13 cellular contexts compared by ENCODE assay signal in genomic region chr5:27038476-27038875, GRCh38. TPM values are rescaled to one million over a fixed set of nuclear protein-coding genes. Genes with fewer than 3 reads are reported as not detected.
A peak's percentile ranks its signal among the peaks of the same experiment; 100 is the strongest.
DNase-seq lines count a peak whose midpoint lies in the region; ATAC-seq and TF ChIP-seq lines count a peak whose summit lies in the region.
"Had no signal": no experiment of that assay in that cellular context is flagged by ENCODE, and none has a peak within 500 bp of the region (broad histone marks: within the 10 kb centered on the region; RNA-seq: fewer than 3 reads in every experiment).

Gene CDH9 (minus strand): TSS chr5:27038586. CDS start chr5:26988333, 50,253 bp downstream.

- H4K20me1 ChIP-seq in smooth muscle cell (ENCODE audit: low read depth), result no peaks in the 10 kb centered on the region

- DNase-seq in NCI-H446 treated with DMSO at 0.1 percent for 48 hours (lab: John Stamatoyannopoulos, UW) (peak; percentile 18), choroid plexus epithelial cell (ENCODE audit: low read depth) (peak; percentile 29), left kidney (ENCODE audit: low read depth, low spot score) (peak; percentile 25), smooth muscle cell (lab: John Stamatoyannopoulos, UW; ENCODE audit: unreplicated experiment) (no peak), Calu3 (no peak)
- DNase-seq in stimulated activated CD8-positive, alpha-beta memory T cell treated with anti-CD3 and anti-CD28 coated beads, Interleukin-4, amount 100 ng/mL, for 48 hours, result no peak
- DNase-seq: activated CD4-positive, alpha-beta T cell treated with anti-CD3 and anti-CD28 coated beads, Interleukin-2, amount 10 ng/mL, durations not matched to agents 24 days and 14 days; CD4-positive, alpha-beta T cell; NCI-H2227 treated with DMSO at 0.1 percent for 48 hours; T-helper 1 cell had no signal

- peaks cover 9% of the 10 kb centered on the region for H3K27me3 ChIP-seq in smooth muscle cell (ENCODE audit: low read depth)

- no peaks in the 10 kb centered on the region for H3K9me3 ChIP-seq in smooth muscle cell (replicated peaks; ENCODE audit: low read depth)

- no peak within 1 kb of the TSS for H3K27ac ChIP-seq in smooth muscle cell (ENCODE audit: low read depth)

- H3K4me3 Mint-ChIP-seq in Calu3 (ENCODE audit: low read depth, unreplicated experiment), result no peak within 1 kb of the TSS
- H3K4me3 Mint-ChIP-seq: activated CD4-positive, alpha-beta T cell treated with anti-CD3 and anti-CD28 coated beads, Interleukin-2, amount 10 ng/mL, durations not matched to agents 24 days and 14 days; CD4-positive, alpha-beta T cell had no signal

- BruUV-seq in Calu3 (replicated peaks; lab: Mats Ljungman, UMichigan), result no TSS peak

- no peak within 1 kb of the TSS for H3K9ac ChIP-seq in smooth muscle cell (ENCODE audit: low read depth)

- peaks cover 34% of the 10 kb centered on the region for H3K4me1 ChIP-seq in smooth muscle cell (ENCODE audit: low read depth)

- H3K36me3 Mint-ChIP-seq in Calu3 (ENCODE audit: insufficient read depth, unreplicated experiment), result no peaks in the 10 kb centered on the region

- peaks cover 2% of the 10 kb centered on the region for H3K9me3 Mint-ChIP-seq in Calu3 (ENCODE audit: low read depth, unreplicated experiment)
- H3K9me3 Mint-ChIP-seq: activated CD4-positive, alpha-beta T cell treated with anti-CD3 and anti-CD28 coated beads, Interleukin-2, amount 10 ng/mL, durations not matched to agents 24 days and 14 days had no signal

- TF ChIP-seq CTCF in choroid plexus epithelial cell (conservative IDR thresholded peaks at IDR 0.05; ENCODE audit: low read depth, low read length) (peak; percentile 35), smooth muscle cell (IDR thresholded peaks at IDR 0.05; ENCODE audit: borderline replicate concordance, insufficient read depth, poor library complexity, severe bottlenecking) (no peak), Calu3 (IDR thresholded peaks at IDR 0.05; ENCODE audit: unreplicated experiment) (no peak)

- peak within 1 kb of the TSS; percentile 28 for H3K4me3 ChIP-seq in choroid plexus epithelial cell (ENCODE audit: low read depth, low read length)
- peak within 1 kb of the TSS; percentile 33 for H3K4me3 ChIP-seq in smooth muscle cell

- CTCF ChIA-PET in Calu3 (lab: Charles Lee), result no interaction called here

- H3K27ac Mint-ChIP-seq in Calu3 (ENCODE audit: unreplicated experiment), result no peak within 1 kb of the TSS
- H3K27ac Mint-ChIP-seq: activated CD4-positive, alpha-beta T cell treated with anti-CD3 and anti-CD28 coated beads, Interleukin-2, amount 10 ng/mL, durations not matched to agents 24 days and 14 days; CD4-positive, alpha-beta T cell had no signal

- H2AFZ ChIP-seq in smooth muscle cell (ENCODE audit: low read depth), result peak within 1 kb of the TSS; percentile 95

- H3K4me2 ChIP-seq in smooth muscle cell, result peak within 1 kb of the TSS; percentile 84

- H3K36me3 ChIP-seq in smooth muscle cell (ENCODE audit: low read depth), result no peaks in the 10 kb centered on the region

- ATAC-seq in GM18511 (IDR thresholded peaks at IDR 0.05; ENCODE audit: unreplicated experiment), result no peak
- ATAC-seq: sciatic nerve had no signal

- WGBS in smooth muscle cell (ENCODE audit: low lambda C conversion rate), result 12% methylated on average over 12 of the region's 12 CpGs

- no peaks in the 10 kb centered on the region for H3K79me2 ChIP-seq in smooth muscle cell (ENCODE audit: low read depth)

- intact Hi-C loops in Calu3 (cut with micrococcal nuclease; ENCODE audit: unreplicated experiment), result no loop called here

- no peaks in the 10 kb centered on the region for H3K4me1 Mint-ChIP-seq in Calu3 (ENCODE audit: low read depth, unreplicated experiment)
- H3K4me1 Mint-ChIP-seq: activated CD4-positive, alpha-beta T cell treated with anti-CD3 and anti-CD28 coated beads, Interleukin-2, amount 10 ng/mL, durations not matched to agents 24 days and 14 days had no signal

- H3K27me3 Mint-ChIP-seq in Calu3 (ENCODE audit: unreplicated experiment), result no peaks in the 10 kb centered on the region
- H3K27me3 Mint-ChIP-seq: activated CD4-positive, alpha-beta T cell treated with anti-CD3 and anti-CD28 coated beads, Interleukin-2, amount 10 ng/mL, durations not matched to agents 24 days and 14 days; CD4-positive, alpha-beta T cell had no signal

- H3F3A ChIP-seq in smooth muscle cell (ENCODE audit: low read depth), result no peaks in the 10 kb centered on the region

RNA-seq across cellular contexts. Expression of gene CDH9, which starts in this region (rescaled TPM):
- total RNA-seq in smooth muscle cell, result not detected in 2 replicates
- polyA plus RNA-seq in smooth muscle cell, result not detected in 2 replicates
- total RNA-seq in Calu3 (2022), result not detected in 2 replicates
- total RNA-seq: activated CD4-positive, alpha-beta T cell treated with anti-CD3 and anti-CD28 coated beads, Interleukin-2, amount 10 ng/mL, durations not matched to agents 24 days and 14 days; CD4-positive, alpha-beta T cell; epithelial cell of proximal tubule; sciatic nerve had no signal

Comparison
In these comparisons a context has a peak if more than half of its experiments do, and no peak if none do; other contexts are left out.
1. DNase-seq: peak in NCI-H446 treated with DMSO at 0.1 percent for 48 hours (single experiment), choroid plexus epithelial cell (single experiment) and left kidney (single experiment); none in smooth muscle cell (single experiment), Calu3 (single experiment) and stimulated activated CD8-positive, alpha-beta memory T cell treated with anti-CD3 and anti-CD28 coated beads, Interleukin-4, amount 100 ng/mL, for 48 hours (single experiment).